In genomic region chr9:128092199-128092977, GRCh38 we compare ENCODE assay signal across 14 cellular contexts. TPM values are rescaled to one million over a fixed set of nuclear protein-coding genes. Genes with fewer than 3 reads are reported as not detected.
DNase-seq lines count a peak whose midpoint lies in the region; ATAC-seq, FAIRE-seq and TF ChIP-seq lines count a peak whose summit lies in the region.
"Had no signal": no experiment of that assay in that cellular context is flagged by ENCODE, and none has a peak within 500 bp of the region (broad histone marks: within the 10 kb centered on the region; RNA-seq: fewer than 3 reads in every experiment).

No MANE protein-coding gene starts in this region.

- DNase-seq in T-helper 1 cell, result no peak
- no peak for DNase-seq in adrenal gland
- no peak for DNase-seq in memory B cell (ENCODE audit: low spot score in 2 of 2)
- no peak for DNase-seq in NCI-H1694 treated with DMSO at 0.1 percent for 48 hours (lab: John Stamatoyannopoulos, UW)
- no peak for DNase-seq in epidermal melanocyte (ENCODE audit: insufficient read length, low spot score)
- no peak for DNase-seq in HTR-8/SVneo (ENCODE audit: insufficient read length, low spot score)
- DNase-seq: activated CD8-positive, alpha-beta memory T cell treated with anti-CD3 and anti-CD28 coated beads, Interleukin-2, amount 50 U/mL, for 4 hours had no signal

- peak overlapping the region; percentile 91 for H3K27ac Mint-ChIP-seq in T-helper 1 cell treated with Interleukin-12 subunit alpha and Interleukin-12 subunit beta and Interleukin-4 antibody, amounts not matched to agents 30 μg/mL and 1 μg/mL, for 36 hours
- peak overlapping the region; percentile 99 for H3K27ac Mint-ChIP-seq in memory B cell

- H3K4me1 ChIP-seq in adrenal gland (replicated peaks in 1 of 2), result peaks cover 27 to 66% of the 10 kb centered on the region in 2 donors

- H3K9me3 Mint-ChIP-seq in T-helper 1 cell treated with Interleukin-12 subunit alpha and Interleukin-12 subunit beta and Interleukin-4 antibody, amounts not matched to agents 30 μg/mL and 1 μg/mL, for 36 hours, result no peaks in the 10 kb centered on the region
- H3K9me3 Mint-ChIP-seq in memory B cell, result no peaks in the 10 kb centered on the region

- H3K4me3 Mint-ChIP-seq in T-helper 1 cell treated with Interleukin-12 subunit alpha and Interleukin-12 subunit beta and Interleukin-4 antibody, amounts not matched to agents 30 μg/mL and 1 μg/mL, for 36 hours, result peak overlapping the region; percentile 3
- H3K4me3 Mint-ChIP-seq in memory B cell, result no peak overlapping the region

- no peak for FAIRE-seq in HTR-8/SVneo (lab: Jason Lieb, UNC)
- FAIRE-seq: A549, GM12878 had no signal

- no peaks in the 10 kb centered on the region for H3K9me3 ChIP-seq in adrenal gland (replicated peaks in 1 of 3)
- H3K9me3 ChIP-seq: A549, mucosa of descending colon had no signal

- no peak for ATAC-seq in memory B cell (ENCODE audit: low read depth)
- ATAC-seq: A549, GM12878, HCT116, mucosa of descending colon had no signal

- WGBS in adrenal gland, 4 donors, result 78 to 83% (median 79%) methylated on average over 15 to 16 of the region's 16 CpGs

- no peaks in the 10 kb centered on the region for H3K27me3 Mint-ChIP-seq in T-helper 1 cell treated with Interleukin-12 subunit alpha and Interleukin-12 subunit beta and Interleukin-4 antibody, amounts not matched to agents 30 μg/mL and 1 μg/mL, for 36 hours (ENCODE audit: low read depth)
- no peaks in the 10 kb centered on the region for H3K27me3 Mint-ChIP-seq in memory B cell

- no peaks in the 10 kb centered on the region for H3K27me3 ChIP-seq in adrenal gland

- H3K4me3 ChIP-seq in adrenal gland, result no peak overlapping the region
- H3K4me3 ChIP-seq: A549, GM12878, mucosa of descending colon had no signal

- intact Hi-C loops in adrenal gland (cut with DNase I), result no loop called here

- no peaks in the 10 kb centered on the region for H3K36me3 ChIP-seq in adrenal gland (replicated peaks in 1 of 2)

- H3K27ac ChIP-seq in adrenal gland (peak overlapping the region in 4 of 5 donors; percentile 86 to 96 (median 90)), temporal lobe (ENCODE audit: low read depth, low read length) (peak overlapping the region; percentile 91)

- no peak for TF ChIP-seq POLR2A in adrenal gland (IDR thresholded peaks at IDR 0.05)

- H3K36me3 Mint-ChIP-seq in T-helper 1 cell treated with Interleukin-12 subunit alpha and Interleukin-12 subunit beta and Interleukin-4 antibody, amounts not matched to agents 30 μg/mL and 1 μg/mL, for 36 hours (ENCODE audit: low read depth), result peaks cover 7% of the 10 kb centered on the region
- H3K36me3 Mint-ChIP-seq in memory B cell, result no peaks in the 10 kb centered on the region

- no peak for TF ChIP-seq CTCF in adrenal gland (IDR thresholded peaks at IDR 0.05)

- peaks cover 48% of the 10 kb centered on the region for H3K4me1 Mint-ChIP-seq in T-helper 1 cell treated with Interleukin-12 subunit alpha and Interleukin-12 subunit beta and Interleukin-4 antibody, amounts not matched to agents 30 μg/mL and 1 μg/mL, for 36 hours (ENCODE audit: low read depth)
- H3K4me1 Mint-ChIP-seq in memory B cell, result peaks cover 11% of the 10 kb centered on the region

RNA-seq across cellular contexts. Expression of gene SLC25A25, which starts 24.4 kb away (rescaled TPM):
- 10 to 100 TPM; 11.4 to 60.6 (median 25.5) TPM for total RNA-seq in adrenal gland
- 10 to 100 TPM; 13.6 to 14.1 (median 13.9) TPM for polyA plus RNA-seq in adrenal gland
- 26.6 TPM for total RNA-seq in temporal lobe

RNA-seq across cellular contexts. Expression of gene NAIF1, which starts 25.3 kb away (rescaled TPM):
- total RNA-seq in adrenal gland, result 10 to 100 TPM in 6 of 8 donors, 1 to 10 TPM in 2; 8.0 to 20.7 (median 12.2) TPM
- polyA plus RNA-seq in adrenal gland, result 10 to 100 TPM in 2 of 3 donors, 1 to 10 TPM in 1; 6.6 to 12.8 (median 10.8) TPM
- total RNA-seq in temporal lobe, result 5.2 TPM

RNA-seq across cellular contexts. Expression of gene PTGES2, which starts 35.1 kb away (rescaled TPM):
- 100 to 1,000 TPM in 4 of 8 donors, 10 to 100 TPM in 4; 82.5 to 147 (median 101) TPM for total RNA-seq in adrenal gland
- polyA plus RNA-seq in adrenal gland, result 100 to 1,000 TPM in 2 of 3 donors, 10 to 100 TPM in 1; 69.5 to 104 (median 101) TPM
- 40.1 TPM for total RNA-seq in temporal lobe

RNA-seq across cellular contexts. Expression of gene LCN2, which starts 56.9 kb away (rescaled TPM):
- 10 to 100 TPM in 1 of 8 donors, 1 to 10 TPM in 4, not detected in 3; 1.0 to 48.2 (median 1.2) TPM for total RNA-seq in adrenal gland
- polyA plus RNA-seq in adrenal gland, result 1 to 10 TPM in 2 of 3 donors, under 1 TPM in 1; 0.37 to 1.9 (median 1.7) TPM
- 0.25 TPM for total RNA-seq in temporal lobe
- total RNA-seq: GM12878, OCI-LY7 had no signal
- polyA plus RNA-seq: GM12878 had no signal
